7 cellular contexts compared by ENCODE assay signal in genomic region chr1:16248603-16249534, GRCh38. TPM values are rescaled to one million over a fixed set of nuclear protein-coding genes. Genes with fewer than 3 reads are reported as not detected.
DNase-seq lines count a peak whose midpoint lies in the region; ATAC-seq and TF ChIP-seq lines count a peak whose summit lies in the region.

No MANE protein-coding gene starts in this region.

- H3K79me2 ChIP-seq in PC-3 (ENCODE audit: low read length) = no peaks in the 10 kb centered on the region

- H3K27me3 ChIP-seq in PC-3 (ENCODE audit: low read length) (no peaks in the 10 kb centered on the region), vagina (no peaks in the 10 kb centered on the region)

- H3K4me3 ChIP-seq in PC-3 (ENCODE audit: low read length) (no peak overlapping the region), coronary artery (peak overlapping the region; percentile 37), vagina (no peak overlapping the region)

- peaks cover 28% of the 10 kb centered on the region for H3K4me1 Mint-ChIP-seq in mesothelial cell of epicardium

- H3K36me3 Mint-ChIP-seq in mesothelial cell of epicardium = peaks cover 10% of the 10 kb centered on the region

- peak; percentile 57 for DNase-seq in GM04503 (ENCODE audit: low read depth)
- DNase-seq in PC-3 = peak; percentile 80
- DNase-seq in coronary artery (ENCODE audit: low spot score) = peak; percentile 94
- DNase-seq in mesothelial cell of epicardium (ENCODE audit: low spot score in 2 of 2, unreplicated experiment in 2 of 2) = peak in 1 of 2 experiments; percentile 64
- peak in 1 of 2 donors; percentile 94 for DNase-seq in vagina (ENCODE audit: extremely low spot score in 2 of 2)

- no peaks in the 10 kb centered on the region for H3K9me3 Mint-ChIP-seq in mesothelial cell of epicardium

- TF ChIP-seq EP300 in Ishikawa (IDR thresholded peaks at IDR 0.05; ENCODE audit: borderline replicate concordance) = no peak

- no peak overlapping the region for H3K9ac ChIP-seq in PC-3 (ENCODE audit: low read length)

- no peak overlapping the region for H2AFZ ChIP-seq in PC-3 (ENCODE audit: low read length)

- BruUV-seq in PC-3 (replicated peaks; lab: Mats Ljungman, UMichigan) = no TSS peak

- no peaks in the 10 kb centered on the region for H3K9me2 ChIP-seq in PC-3 (replicated peaks; ENCODE audit: low read length)

- H3K36me3 ChIP-seq in PC-3 (ENCODE audit: low read depth, low read length) (peaks cover 15% of the 10 kb centered on the region; the same call in 1 of the 2 replicates), vagina (peaks cover 0 to 18% of the 10 kb centered on the region in 2 donors)

- H3K9me3 ChIP-seq in PC-3 (ENCODE audit: low read length) (no peaks in the 10 kb centered on the region), vagina (no peaks in the 10 kb centered on the region)

- H3F3A ChIP-seq in PC-3 (ENCODE audit: low read length, unreplicated experiment) = peaks cover 3% of the 10 kb centered on the region

- peak; percentile 55 for ATAC-seq in PC-3
- ATAC-seq in HG03571 (IDR thresholded peaks at IDR 0.05; ENCODE audit: unreplicated experiment) = no peak

- no peaks in the 10 kb centered on the region for H3K27me3 Mint-ChIP-seq in mesothelial cell of epicardium (ENCODE audit: low read depth)

- H3K27ac Mint-ChIP-seq in mesothelial cell of epicardium = peak overlapping the region; percentile 71

- TF ChIP-seq CTCF in PC-3 (conservative IDR thresholded peaks at IDR 0.05; ENCODE audit: low read depth, low read length) (no peak), coronary artery (IDR thresholded peaks at IDR 0.05) (no peak), mesothelial cell of epicardium (IDR thresholded peaks at IDR 0.05; ENCODE audit: unreplicated experiment) (no peak), vagina (IDR thresholded peaks at IDR 0.05) (no peak)

- CTCF ChIA-PET in PC-3 (lab: Charles Lee) = interaction anchor here (0.5 to 0.6 kb wide), 2 partner anchors 31 to 62 kb away, joined by 4 to 6 read pairs; no protein-coding TSS in a partner anchor

- H3K4me2 ChIP-seq in PC-3 (ENCODE audit: low read length) = peak overlapping the region; percentile 12

- TF ChIP-seq POLR2A in vagina (IDR thresholded peaks at IDR 0.05) = no peak

- peaks cover 46% of the 10 kb centered on the region for H3K4me1 ChIP-seq in PC-3 (ENCODE audit: insufficient read depth, low read length)
- H3K4me1 ChIP-seq in vagina = peaks cover 55% of the 10 kb centered on the region

- 0 out of 2 replicates have a peak, but pooled peaks cover 3% of the 10 kb centered on the region for H4K20me1 ChIP-seq in PC-3 (ENCODE audit: low read length)

- POLR2A ChIA-PET in PC-3 (lab: Charles Lee; ENCODE audit: unreplicated experiment) = interaction anchor here (1.2 kb wide), 1 partner anchor 32 kb away, joined by 3 read pairs; no protein-coding TSS in a partner anchor

- TF ChIP-seq RAD21 in Ishikawa (IDR thresholded peaks at IDR 0.05; ENCODE audit: low read depth) = no peak

- intact Hi-C loops in PC-3 (cut with micrococcal nuclease) = no loop called here
- intact Hi-C loops in vagina (cut with DNase I) = loop anchor here (5.0 kb wide), 2 partner anchors 67 to 172 kb away; no protein-coding TSS in a partner anchor

- H3K4me3 Mint-ChIP-seq in mesothelial cell of epicardium = no peak overlapping the region

- H3K27ac ChIP-seq in PC-3 (ENCODE audit: low read length) (peak overlapping the region; percentile 52), coronary artery (peak overlapping the region; percentile 69 to 87), vagina (peak overlapping the region; percentile 87)

TF ChIP-seq in Ishikawa, 13 proteins besides CTCF, POLR2A, EP300 and RAD21:
- no peak for TF ChIP-seq FOXM1 (IDR thresholded peaks at IDR 0.05; ENCODE audit: borderline replicate concordance, low read depth)
- TF ChIP-seq NFIC (IDR thresholded peaks at IDR 0.05) = peak; percentile 77
- no peak for TF ChIP-seq TAF1 (IDR thresholded peaks at IDR 0.05; ENCODE audit: low read depth)

RNA-seq across cellular contexts. Expression of gene CPLANE2, which starts 11.9 kb away (rescaled TPM):
- total RNA-seq in PC-3 (2014; rRNA removed) (9.6 and 11.6 TPM in 2 replicates), mesothelial cell of epicardium (7.7 to 10.7 TPM (median 9.1 TPM) in 3 replicates), vagina (1.2 TPM)

RNA-seq across cellular contexts. Expression of gene ARHGEF19, which starts 36.4 kb away (rescaled TPM):
- total RNA-seq in PC-3 (2014; rRNA removed) = 13.8 and 28.1 TPM in 2 replicates
- 85.3 to 88.3 TPM (median 86.6 TPM) in 3 replicates for total RNA-seq in mesothelial cell of epicardium
- 19.4 TPM for total RNA-seq in vagina
